In the genomic region with DNA sequence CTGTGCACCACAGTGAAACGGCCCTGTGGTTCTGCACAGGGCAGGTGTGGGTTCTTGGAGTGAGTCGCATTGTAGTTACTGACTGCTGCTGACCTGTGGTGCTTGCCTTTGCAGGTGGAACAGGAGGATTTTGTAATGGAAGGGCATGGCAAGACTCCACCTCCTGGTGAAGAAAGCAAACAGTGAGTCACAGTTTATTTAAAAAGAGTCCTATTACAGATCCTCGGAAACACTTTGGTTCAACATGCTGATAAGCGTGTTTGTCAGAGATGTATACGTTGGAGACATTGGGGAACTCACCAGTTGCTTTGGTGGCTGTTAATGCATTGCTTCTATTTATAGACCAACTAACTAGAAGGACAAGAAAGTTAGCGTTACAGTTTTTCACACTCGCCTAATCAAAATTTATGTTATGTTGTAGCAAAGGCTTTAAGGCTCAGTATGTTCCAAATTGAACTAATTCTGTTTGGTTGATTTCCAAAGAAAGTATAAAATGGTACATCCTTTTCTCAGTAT, we compare ENCODE assay signal across 1 cellular context.
TF ChIP-seq lines count a peak whose summit lies in the region.

No MANE protein-coding gene starts in this region.

TF ChIP-seq in HepG2, 621 proteins besides CTCF, POLR2A, EP300 and RAD21 (continued from another document):
- TF ChIP-seq RXRA (CRISPR knock-in tag; IDR thresholded peaks at IDR 0.05) (peak; percentile 19; the same call in 1 of the 2 replicates), ZNF747 (CRISPR knock-in tag; IDR thresholded peaks at IDR 0.05; ENCODE audit: borderline replicate concordance) (0 out of 2 replicates have a peak, but pooled peaks have one; percentile 61), USF2 (IDR thresholded peaks at IDR 0.05; ENCODE audit: low read depth, low read length) (no peak), USF2 (CRISPR knock-in tag; IDR thresholded peaks at IDR 0.05; ENCODE audit: borderline replicate concordance) (no peak), DPF2 (CRISPR knock-in tag; IDR thresholded peaks at IDR 0.05; ENCODE audit: borderline replicate concordance, low read depth) (peak; percentile 79; the same call in 1 of the 2 replicates), ZNF18 (CRISPR knock-in tag; IDR thresholded peaks at IDR 0.05; ENCODE audit: insufficient replicate concordance) (no peak), ZBTB38 (CRISPR knock-in tag; IDR thresholded peaks at IDR 0.05) (no peak), SMC3 (IDR thresholded peaks at IDR 0.05; ENCODE audit: low read length) (0 out of 2 replicates have a peak, but pooled peaks have one; percentile 35), DMAP1 (CRISPR knock-in tag; IDR thresholded peaks at IDR 0.05) (no peak), CREB1 (IDR thresholded peaks at IDR 0.05) (peak; percentile 34; the same call in 1 of the 2 replicates), CREB1 (CRISPR knock-in tag; IDR thresholded peaks at IDR 0.05) (peak; percentile 76), ZNF20 (CRISPR knock-in tag; IDR thresholded peaks at IDR 0.05) (no peak), ZFY (CRISPR knock-in tag; IDR thresholded peaks at IDR 0.05) (no peak), CBFB (CRISPR knock-in tag; IDR thresholded peaks at IDR 0.05) (peak; percentile 82), FOXK2 (IDR thresholded peaks at IDR 0.05) (no peak), SPEN (CRISPR knock-in tag; IDR thresholded peaks at IDR 0.05; ENCODE audit: low read depth) (peak; percentile 45; the same call in 1 of the 2 replicates), MAZ (IDR thresholded peaks at IDR 0.05; ENCODE audit: borderline replicate concordance, low read depth, low read length) (no peak), MAZ (CRISPR knock-in tag; IDR thresholded peaks at IDR 0.05; ENCODE audit: low read depth) (peak; percentile 37; the same call in 1 of the 2 replicates), HHEX (CRISPR knock-in tag; IDR thresholded peaks at IDR 0.05) (peak; percentile 93), STAT5B (CRISPR knock-in tag; IDR thresholded peaks at IDR 0.05) (0 out of 2 replicates have a peak, but pooled peaks have one; percentile 34), ZNF503 (CRISPR knock-in tag; IDR thresholded peaks at IDR 0.05) (peak; percentile 79), NR2F2 (IDR thresholded peaks at IDR 0.05; ENCODE audit: borderline replicate concordance, low read depth) (peak; percentile 58; the same call in 1 of the 2 replicates), ZNF317 (CRISPR knock-in tag; IDR thresholded peaks at IDR 0.05) (peak; percentile 81), ZGPAT (CRISPR knock-in tag; IDR thresholded peaks at IDR 0.05) (peak; percentile 83)
- TF ChIP-seq, protein P1, sequence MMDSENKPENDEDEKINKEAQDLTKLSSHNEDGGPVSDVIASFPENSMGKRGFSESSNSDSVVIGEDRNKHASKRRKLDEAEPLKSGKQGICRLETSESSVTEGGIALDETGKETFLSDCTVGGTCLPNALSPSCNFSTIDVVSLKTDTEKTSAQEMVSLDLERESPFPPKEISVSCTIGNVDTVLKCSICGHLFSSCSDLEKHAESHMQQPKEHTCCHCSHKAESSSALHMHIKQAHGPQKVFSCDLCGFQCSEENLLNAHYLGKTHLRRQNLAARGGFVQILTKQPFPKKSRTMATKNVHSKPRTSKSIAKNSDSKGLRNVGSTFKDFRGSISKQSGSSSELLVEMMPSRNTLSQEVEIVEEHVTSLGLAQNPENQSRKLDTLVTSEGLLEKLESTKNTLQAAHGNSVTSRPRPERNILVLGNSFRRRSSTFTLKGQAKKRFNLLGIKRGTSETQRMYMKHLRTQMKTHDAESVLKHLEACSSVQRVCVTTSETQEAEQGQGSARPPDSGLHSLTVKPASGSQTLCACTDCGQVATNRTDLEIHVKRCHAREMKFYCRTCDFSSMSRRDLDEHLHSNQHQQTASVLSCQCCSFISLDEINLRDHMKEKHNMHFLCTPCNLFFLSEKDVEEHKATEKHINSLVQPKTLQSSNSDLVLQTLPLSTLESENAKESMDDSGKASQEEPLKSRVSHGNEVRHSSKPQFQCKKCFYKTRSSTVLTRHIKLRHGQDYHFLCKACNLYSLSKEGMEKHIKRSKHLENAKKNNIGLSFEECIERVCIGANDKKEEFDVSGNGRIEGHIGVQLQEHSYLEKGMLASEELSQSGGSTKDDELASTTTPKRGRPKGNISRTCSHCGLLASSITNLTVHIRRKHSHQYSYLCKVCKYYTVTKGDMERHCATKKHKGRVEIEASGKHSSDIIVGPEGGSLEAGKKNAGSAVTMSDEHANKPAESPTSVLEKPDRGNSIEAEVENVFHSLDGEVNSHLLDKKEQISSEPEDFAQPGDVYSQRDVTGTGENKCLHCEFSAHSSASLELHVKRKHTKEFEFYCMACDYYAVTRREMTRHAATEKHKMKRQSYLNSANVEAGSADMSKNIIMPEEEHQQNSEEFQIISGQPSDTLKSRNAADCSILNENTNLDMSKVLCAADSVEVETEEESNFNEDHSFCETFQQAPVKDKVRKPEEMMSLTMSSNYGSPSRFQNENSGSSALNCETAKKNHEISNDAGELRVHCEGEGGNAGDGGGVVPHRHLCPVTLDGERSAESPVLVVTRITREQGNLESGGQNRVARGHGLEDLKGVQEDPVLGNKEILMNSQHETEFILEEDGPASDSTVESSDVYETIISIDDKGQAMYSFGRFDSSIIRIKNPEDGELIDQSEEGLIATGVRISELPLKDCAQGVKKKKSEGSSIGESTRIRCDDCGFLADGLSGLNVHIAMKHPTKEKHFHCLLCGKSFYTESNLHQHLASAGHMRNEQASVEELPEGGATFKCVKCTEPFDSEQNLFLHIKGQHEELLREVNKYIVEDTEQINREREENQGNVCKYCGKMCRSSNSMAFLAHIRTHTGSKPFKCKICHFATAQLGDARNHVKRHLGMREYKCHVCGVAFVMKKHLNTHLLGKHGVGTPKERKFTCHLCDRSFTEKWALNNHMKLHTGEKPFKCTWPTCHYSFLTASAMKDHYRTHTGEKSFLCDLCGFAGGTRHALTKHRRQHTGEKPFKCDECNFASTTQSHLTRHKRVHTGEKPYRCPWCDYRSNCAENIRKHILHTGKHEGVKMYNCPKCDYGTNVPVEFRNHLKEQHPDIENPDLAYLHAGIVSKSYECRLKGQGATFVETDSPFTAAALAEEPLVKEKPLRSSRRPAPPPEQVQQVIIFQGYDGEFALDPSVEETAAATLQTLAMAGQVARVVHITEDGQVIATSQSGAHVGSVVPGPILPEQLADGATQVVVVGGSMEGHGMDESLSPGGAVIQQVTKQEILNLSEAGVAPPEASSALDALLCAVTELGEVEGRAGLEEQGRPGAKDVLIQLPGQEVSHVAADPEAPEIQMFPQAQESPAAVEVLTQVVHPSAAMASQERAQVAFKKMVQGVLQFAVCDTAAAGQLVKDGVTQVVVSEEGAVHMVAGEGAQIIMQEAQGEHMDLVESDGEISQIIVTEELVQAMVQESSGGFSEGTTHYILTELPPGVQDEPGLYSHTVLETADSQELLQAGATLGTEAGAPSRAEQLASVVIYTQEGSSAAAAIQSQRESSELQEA (CRISPR knock-in tag; IDR thresholded peaks at IDR 0.05; ENCODE audit: not compliant biosample characterization): no peak
- TF ChIP-seq, protein P2, sequence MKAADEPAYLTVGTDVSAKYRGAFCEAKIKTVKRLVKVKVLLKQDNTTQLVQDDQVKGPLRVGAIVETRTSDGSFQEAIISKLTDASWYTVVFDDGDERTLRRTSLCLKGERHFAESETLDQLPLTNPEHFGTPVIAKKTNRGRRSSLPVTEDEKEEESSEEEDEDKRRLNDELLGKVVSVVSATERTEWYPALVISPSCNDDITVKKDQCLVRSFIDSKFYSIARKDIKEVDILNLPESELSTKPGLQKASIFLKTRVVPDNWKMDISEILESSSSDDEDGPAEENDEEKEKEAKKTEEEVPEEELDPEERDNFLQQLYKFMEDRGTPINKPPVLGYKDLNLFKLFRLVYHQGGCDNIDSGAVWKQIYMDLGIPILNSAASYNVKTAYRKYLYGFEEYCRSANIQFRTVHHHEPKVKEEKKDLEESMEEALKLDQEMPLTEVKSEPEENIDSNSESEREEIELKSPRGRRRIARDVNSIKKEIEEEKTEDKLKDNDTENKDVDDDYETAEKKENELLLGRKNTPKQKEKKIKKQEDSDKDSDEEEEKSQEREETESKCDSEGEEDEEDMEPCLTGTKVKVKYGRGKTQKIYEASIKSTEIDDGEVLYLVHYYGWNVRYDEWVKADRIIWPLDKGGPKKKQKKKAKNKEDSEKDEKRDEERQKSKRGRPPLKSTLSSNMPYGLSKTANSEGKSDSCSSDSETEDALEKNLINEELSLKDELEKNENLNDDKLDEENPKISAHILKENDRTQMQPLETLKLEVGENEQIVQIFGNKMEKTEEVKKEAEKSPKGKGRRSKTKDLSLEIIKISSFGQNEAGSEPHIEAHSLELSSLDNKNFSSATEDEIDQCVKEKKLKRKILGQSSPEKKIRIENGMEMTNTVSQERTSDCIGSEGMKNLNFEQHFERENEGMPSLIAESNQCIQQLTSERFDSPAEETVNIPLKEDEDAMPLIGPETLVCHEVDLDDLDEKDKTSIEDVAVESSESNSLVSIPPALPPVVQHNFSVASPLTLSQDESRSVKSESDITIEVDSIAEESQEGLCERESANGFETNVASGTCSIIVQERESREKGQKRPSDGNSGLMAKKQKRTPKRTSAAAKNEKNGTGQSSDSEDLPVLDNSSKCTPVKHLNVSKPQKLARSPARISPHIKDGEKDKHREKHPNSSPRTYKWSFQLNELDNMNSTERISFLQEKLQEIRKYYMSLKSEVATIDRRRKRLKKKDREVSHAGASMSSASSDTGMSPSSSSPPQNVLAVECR (CRISPR knock-in tag; IDR thresholded peaks at IDR 0.05; ENCODE audit: borderline replicate concordance): peak; percentile 50; the same call in 1 of the 2 replicates
- TF ChIP-seq, protein P3, sequence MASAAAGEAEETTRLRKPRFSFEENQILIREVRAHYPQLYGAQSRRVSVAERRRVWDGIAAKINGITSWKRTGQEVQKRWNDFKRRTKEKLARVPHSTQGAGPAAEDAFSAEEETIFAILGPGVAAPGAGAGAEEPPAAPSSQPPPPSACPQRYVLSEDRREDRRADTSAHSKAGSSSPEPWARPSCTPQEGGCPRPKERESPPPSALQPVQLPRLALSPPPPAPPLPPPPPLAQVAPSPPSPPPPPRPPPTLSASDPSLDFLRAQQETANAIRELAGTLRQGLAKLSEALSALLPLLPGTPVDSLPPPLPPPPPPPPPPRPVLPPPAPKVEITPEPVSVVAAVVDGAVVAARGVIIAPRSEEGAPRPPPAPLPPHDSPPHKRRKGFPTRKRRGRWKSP (CRISPR knock-in tag; IDR thresholded peaks at IDR 0.05): peak; percentile 46; the same call in 1 of the 2 replicates
- TF ChIP-seq, protein P4, sequence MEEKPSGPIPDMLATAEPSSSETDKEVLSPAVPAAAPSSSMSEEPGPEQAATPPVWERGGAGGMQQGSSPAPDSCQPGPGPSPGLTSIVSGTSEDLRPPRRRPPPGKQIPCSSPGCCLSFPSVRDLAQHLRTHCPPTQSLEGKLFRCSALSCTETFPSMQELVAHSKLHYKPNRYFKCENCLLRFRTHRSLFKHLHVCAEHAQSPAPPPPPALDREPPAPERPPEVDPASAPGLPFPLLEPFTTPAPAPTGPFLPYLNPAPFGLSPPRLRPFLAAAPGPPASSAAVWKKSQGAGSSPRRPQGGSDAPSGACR (CRISPR knock-in tag; IDR thresholded peaks at IDR 0.05): 0 out of 2 replicates have a peak, but pooled peaks have one; percentile 28
